In genomic region chr17:77420804-77421634, GRCh38 we compare ENCODE assay signal across 8 cellular contexts.
A peak's percentile ranks its signal among the peaks of the same experiment; 100 is the strongest.
DNase-seq lines count a peak whose midpoint lies in the region; ATAC-seq and TF ChIP-seq lines count a peak whose summit lies in the region.

No MANE protein-coding gene starts in this region.

- in situ Hi-C loops in KBM-7 (cut with MboI; ENCODE audit: low pct_unique_long_range_greater_than_20kb, low sequenced_read_pairs) = no loop called here

- H3K9me3 ChIP-seq in Peyer's patch = no peaks in the 10 kb centered on the region

- no peaks in the 10 kb centered on the region for H3K27me3 ChIP-seq in Peyer's patch
- H3K27me3 ChIP-seq in kidney epithelial cell (ENCODE audit: control insufficient read depth, insufficient read depth, low read length) = no peaks in the 10 kb centered on the region

- TF ChIP-seq POLR2A in Peyer's patch (IDR thresholded peaks at IDR 0.05) = no peak

- DNase-seq in COLO668 (lab: John Stamatoyannopoulos, UW; ENCODE audit: unreplicated experiment) = peak; percentile 80
- DNase-seq in KBM-7 = peak; percentile 86
- DNase-seq in Peyer's patch = peak in 2 of 3 donors; percentile 69 to 75
- DNase-seq in amniotic epithelial cell (ENCODE audit: low read depth) = peak; percentile 89
- DNase-seq in kidney epithelial cell (ENCODE audit: low read depth) = peak; percentile 54
- DNase-seq in OCI-M2 (lab: John Stamatoyannopoulos, UW; ENCODE audit: unreplicated experiment) = no peak

- H3K27ac ChIP-seq in Peyer's patch = peak overlapping the region; percentile 52 to 81 (median 76)
- peak overlapping the region; percentile 23 for H3K27ac ChIP-seq in temporal lobe (ENCODE audit: low read depth, low read length)

- H3K36me3 ChIP-seq in Peyer's patch = peaks cover 0 to 9% (median 0%) of the 10 kb centered on the region in 3 donors
- H3K36me3 ChIP-seq in kidney epithelial cell (ENCODE audit: control insufficient read depth, insufficient read depth, low read length) = no peaks in the 10 kb centered on the region

- peaks cover 7 to 63% (median 34%) of the 10 kb centered on the region in 4 donors for H3K4me1 ChIP-seq in Peyer's patch

- no peak for TF ChIP-seq CTCF in Peyer's patch (IDR thresholded peaks at IDR 0.05)
- TF ChIP-seq CTCF in kidney epithelial cell (IDR thresholded peaks at IDR 0.05; ENCODE audit: insufficient read depth, low read length, poor library complexity, severe bottlenecking) = no peak

- ATAC-seq in GM18873 (IDR thresholded peaks at IDR 0.05; ENCODE audit: low FRiP score, unreplicated experiment) = no peak

- H3K4me3 ChIP-seq in Peyer's patch (peak overlapping the region in 2 of 4 donors; percentile 13 to 15), kidney epithelial cell (ENCODE audit: low read depth, low read length) (no peak overlapping the region)
